Comparison of ENCODE assay signal across 3 cellular contexts in the genomic region with DNA sequence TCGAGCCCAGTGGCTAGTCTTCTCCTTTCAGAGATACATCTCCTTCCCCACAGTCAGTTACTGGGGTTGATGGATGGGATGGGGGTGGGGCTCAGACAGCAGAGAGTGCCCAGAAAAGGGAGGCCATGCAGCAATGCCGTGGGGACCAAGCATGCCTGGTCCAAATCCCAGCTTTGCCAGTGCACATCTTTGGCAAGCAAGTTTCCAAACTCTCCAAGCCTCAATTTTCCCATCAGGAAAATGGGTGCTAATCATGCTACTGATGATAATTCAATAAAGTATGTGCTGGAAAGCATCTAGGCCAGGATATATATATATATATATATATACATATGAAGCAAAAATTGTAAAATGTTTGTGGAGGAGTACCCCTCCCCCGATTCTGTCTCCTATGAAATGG.
TF ChIP-seq lines count a peak whose summit lies in the region.

No MANE protein-coding gene starts in this region.

TF ChIP-seq in HepG2, 621 proteins besides CTCF, POLR2A, EP300 and RAD21:
- TF ChIP-seq ZNF224 (CRISPR knock-in tag; IDR thresholded peaks at IDR 0.05) (no peak), ZNF629 (CRISPR knock-in tag; conservative IDR thresholded peaks at IDR 0.05) (peak; percentile 81)

TF ChIP-seq in K562, 482 proteins besides CTCF, POLR2A, EP300 and RAD21:
- TF ChIP-seq RBM25 (IDR thresholded peaks at IDR 0.05; ENCODE audit: low read depth, low read length, severe bottlenecking) (peak; percentile 41), ZNF830 (CRISPR knock-in tag; IDR thresholded peaks at IDR 0.05) (no peak)

TF ChIP-seq in H1, 55 proteins besides CTCF, POLR2A, EP300 and RAD21:
- TF ChIP-seq TBP (IDR thresholded peaks at IDR 0.05; ENCODE audit: low read depth, low read length): no peak
- TF ChIP-seq KDM1A (IDR thresholded peaks at IDR 0.05; ENCODE audit: borderline replicate concordance, low read length): peak; percentile 53; the same call in 1 of the 2 replicates
